In the genomic region with DNA sequence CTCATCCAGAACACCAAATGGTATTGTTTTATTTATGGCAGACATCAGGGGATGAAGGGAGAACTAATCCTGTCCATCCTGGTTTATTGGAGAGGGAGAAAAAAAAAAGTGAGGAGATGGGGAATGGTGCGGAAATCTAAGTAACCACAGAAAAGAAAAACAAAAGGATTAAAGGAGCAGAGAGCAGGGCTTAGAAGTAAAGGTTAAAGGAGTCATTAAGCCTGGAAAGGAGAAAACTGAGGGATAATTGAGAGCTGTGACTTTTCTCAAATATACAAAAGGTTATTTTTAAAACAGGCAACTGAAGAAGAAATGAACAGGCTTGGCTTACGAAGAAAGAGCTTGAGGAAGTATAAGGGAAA, we compare ENCODE assay signal across 12 cellular contexts.
DNase-seq lines count a peak whose midpoint lies in the region; ATAC-seq, FAIRE-seq and TF ChIP-seq lines count a peak whose summit lies in the region.
"Had no signal": no experiment of that assay in that cellular context is flagged by ENCODE, and none has a peak within 500 bp of the region (broad histone marks: within the 10 kb centered on the region; RNA-seq: fewer than 3 reads in every experiment).

No MANE protein-coding gene starts in this region.

- no TSS peak for BruUV-seq in IMR-90 (replicated peaks; lab: Mats Ljungman, UMichigan)
- BruUV-seq in OCI-LY7 (replicated peaks; lab: Mats Ljungman, UMichigan), result no TSS peak

- H4K20me1 ChIP-seq in IMR-90 (ENCODE audit: insufficient read depth, low read length) (no peaks in the 10 kb centered on the region), smooth muscle cell (ENCODE audit: low read depth) (no peaks in the 10 kb centered on the region), OCI-LY7 (ENCODE audit: insufficient read depth, low read length) (no peaks in the 10 kb centered on the region)

- H3K27me3 ChIP-seq in IMR-90 (ENCODE audit: control insufficient read depth, insufficient read depth, low read length) (no peaks in the 10 kb centered on the region), smooth muscle cell (ENCODE audit: low read depth) (no peaks in the 10 kb centered on the region), H7 (ENCODE audit: control insufficient read depth, insufficient read depth, low read length) (no peaks in the 10 kb centered on the region)

- peaks cover 34% of the 10 kb centered on the region for H3K4me1 ChIP-seq in IMR-90 (ENCODE audit: control insufficient read depth, insufficient read depth, low read length)
- peaks cover 14 to 31% of the 10 kb centered on the region in 2 donors for H3K4me1 ChIP-seq in kidney (ENCODE audit: control insufficient read depth in 1 of 2, insufficient read depth in 1 of 2, low read depth in 1 of 2, low read length in 2 of 2)
- peaks cover 31% of the 10 kb centered on the region for H3K4me1 ChIP-seq in smooth muscle cell (ENCODE audit: low read depth)
- H3K4me1 ChIP-seq in OCI-LY7 (ENCODE audit: insufficient read depth, low read length, poor library complexity, severe bottlenecking), result peaks cover 6% of the 10 kb centered on the region

- H3K9me3 ChIP-seq in IMR-90 (ENCODE audit: control insufficient read depth, insufficient read depth, low read length), result no peaks in the 10 kb centered on the region
- H3K9me3 ChIP-seq in kidney (ENCODE audit: control insufficient read depth in 1 of 2, low read length in 2 of 2), result no peaks in the 10 kb centered on the region
- no peaks in the 10 kb centered on the region for H3K9me3 ChIP-seq in smooth muscle cell (replicated peaks; ENCODE audit: low read depth)
- no peaks in the 10 kb centered on the region for H3K9me3 ChIP-seq in OCI-LY7 (ENCODE audit: low read length)

- H2AK9ac ChIP-seq in IMR-90 (replicated peaks; ENCODE audit: low read depth, low read length, poor library complexity), result no peak overlapping the region

- 0 out of 3 replicates have a peak overlapping the region, but pooled peaks have one; percentile 66 for H2BK15ac ChIP-seq in IMR-90 (ENCODE audit: low read depth, low read length)

- H3K27me3 Mint-ChIP-seq in activated B cell treated with CpG ODN at 0.5 μM for 24 hours, result no peaks in the 10 kb centered on the region

- H2BK5ac ChIP-seq in IMR-90 (ENCODE audit: low read depth, low read length, poor library complexity, severe bottlenecking), result no peak overlapping the region

- FAIRE-seq in kidney (lab: Jason Lieb, UNC), result no peak
- FAIRE-seq: G401.6, K562 had no signal

- peak overlapping the region; percentile 72; the same call in 1 of the 2 replicates for H4K91ac ChIP-seq in IMR-90 (ENCODE audit: insufficient read depth, low read depth, low read length)

- peaks cover 18% of the 10 kb centered on the region for H3F3A ChIP-seq in smooth muscle cell (ENCODE audit: low read depth)

- H3K36me3 ChIP-seq in IMR-90 (ENCODE audit: control insufficient read depth, insufficient read depth, low read length) (no peaks in the 10 kb centered on the region), kidney (ENCODE audit: control insufficient read depth in 1 of 2, insufficient read depth in 2 of 2, low read length in 2 of 2) (no peaks in the 10 kb centered on the region), smooth muscle cell (ENCODE audit: low read depth) (no peaks in the 10 kb centered on the region), OCI-LY7 (ENCODE audit: insufficient read depth, low read length) (no peaks in the 10 kb centered on the region), H7 (replicated peaks; ENCODE audit: control insufficient read depth, insufficient read depth, low read length) (no peaks in the 10 kb centered on the region)

- H3K9me3 Mint-ChIP-seq in activated B cell treated with CpG ODN at 0.5 μM for 24 hours, result no peaks in the 10 kb centered on the region

- TF ChIP-seq RAD21 in IMR-90 (IDR thresholded peaks at IDR 0.05; ENCODE audit: low read length), result no peak

- H3K9ac ChIP-seq in IMR-90 (ENCODE audit: low read depth, low read length), result no peak overlapping the region
- H3K9ac ChIP-seq in kidney (ENCODE audit: low read length in 2 of 2), result no peak overlapping the region
- H3K9ac ChIP-seq in smooth muscle cell (ENCODE audit: low read depth), result peak overlapping the region; percentile 58

- peaks cover 42% of the 10 kb centered on the region for H3K4me1 Mint-ChIP-seq in activated B cell treated with CpG ODN at 0.5 μM for 24 hours

- no peak for TF ChIP-seq CTCF in IMR-90 (conservative IDR thresholded peaks at IDR 0.05; ENCODE audit: low read depth, low read length)
- no peak for TF ChIP-seq CTCF in activated B cell treated with CpG ODN at 0.5 μM for 24 hours (IDR thresholded peaks at IDR 0.05)
- no peak for TF ChIP-seq CTCF in kidney (IDR thresholded peaks at IDR 0.05; ENCODE audit: borderline replicate concordance, extremely low read depth, insufficient read depth)
- no peak for TF ChIP-seq CTCF in smooth muscle cell (IDR thresholded peaks at IDR 0.05; ENCODE audit: borderline replicate concordance, insufficient read depth, poor library complexity, severe bottlenecking)
- no peak for TF ChIP-seq CTCF in OCI-LY7 (conservative IDR thresholded peaks at IDR 0.05; ENCODE audit: low read length)

- peak overlapping the region; percentile 88; the same call in 1 of the 2 replicates for H2BK120ac ChIP-seq in IMR-90 (ENCODE audit: low read depth, low read length)

- dilution Hi-C loops in IMR-90 (cut with HindIII; ENCODE audit: low sequenced_read_pairs, unreplicated experiment), result no loop called here

- in situ Hi-C loops in IMR-90 (cut with MboI; ENCODE audit: low sequenced_read_pairs), result no loop called here

- H3K4me2 ChIP-seq in IMR-90 (ENCODE audit: low read depth, low read length), result no peak overlapping the region
- H3K4me2 ChIP-seq in smooth muscle cell, result peak overlapping the region; percentile 68
- no peak overlapping the region for H3K4me2 ChIP-seq in OCI-LY7 (ENCODE audit: low read length)

- H3K27ac ChIP-seq in IMR-90 (ENCODE audit: insufficient read depth, low read length), result no peak overlapping the region
- peak overlapping the region; percentile 90 to 94 for H3K27ac ChIP-seq in kidney (ENCODE audit: low read depth in 2 of 2, low read length in 2 of 2)
- H3K27ac ChIP-seq in smooth muscle cell (ENCODE audit: low read depth), result peak overlapping the region; percentile 76
- no peak overlapping the region for H3K27ac ChIP-seq in OCI-LY7 (ENCODE audit: low read depth, low read length, poor library complexity, severe bottlenecking)
- H3K27ac ChIP-seq: VCaP had no signal

- no CpG with 5 or more reads among the region's 2 CpGs for WGBS in IMR-90 (ENCODE audit: extremely low coverage in 2 of 2, insufficient read length in 1 of 2), 2 experiments
- WGBS in smooth muscle cell (ENCODE audit: low lambda C conversion rate), result 10% methylated on average over 2 of the region's 2 CpGs

- peaks cover 0 to 6% of the 10 kb centered on the region in 2 experiments; a peak in 1 of 4 replicates for H3K79me1 ChIP-seq in IMR-90 (ENCODE audit: low read depth in 1 of 2, low read length in 2 of 2)

- CTCF ChIA-PET in IMR-90 (lab: Yijun Ruan, JAX) (interaction anchor here (1.0 kb wide), 1 partner anchor 127 kb away, joined by 3 read pairs; the partner anchor contains the start of gene PPP1CB), activated B cell treated with CpG ODN at 0.5 μM for 24 hours (lab: Charles Lee) (interaction anchor here (2.2 kb wide), 1 partner anchor 30 kb away, joined by 15 read pairs; no protein-coding TSS in a partner anchor), OCI-LY7 (lab: Charles Lee; ENCODE audit: unreplicated experiment) (no interaction called here)

- TF ChIP-seq POLR2A in IMR-90 (IDR thresholded peaks at IDR 0.05; ENCODE audit: low read depth, low read length), result no peak

- H2AFZ ChIP-seq in IMR-90 (replicated peaks; ENCODE audit: low read length, poor library complexity) (peak overlapping the region; percentile 88), smooth muscle cell (ENCODE audit: low read depth) (no peak overlapping the region), OCI-LY7 (ENCODE audit: low read length) (no peak overlapping the region)

- POLR2A ChIA-PET in IMR-90 (lab: Charles Lee; ENCODE audit: unreplicated experiment) (no interaction called here), activated B cell treated with CpG ODN at 0.5 μM for 24 hours (lab: Charles Lee) (interaction anchor here (0.7 kb wide), 1 partner anchor 11 kb away, joined by 3 read pairs; no protein-coding TSS in a partner anchor), OCI-LY7 (lab: Charles Lee) (no interaction called here)

- peaks cover 31% of the 10 kb centered on the region for H3K9me1 ChIP-seq in IMR-90 (ENCODE audit: insufficient read depth, low read length)

- no peak for DNase-seq in IMR-90
- DNase-seq in activated B cell treated with CpG ODN at 0.5 μM for 24 hours, result no peak
- DNase-seq in kidney, result no peak
- no peak for DNase-seq in smooth muscle cell (lab: John Stamatoyannopoulos, UW; ENCODE audit: unreplicated experiment)
- DNase-seq in OCI-LY7 (ENCODE audit: low spot score), result no peak
- no peak for DNase-seq in H7
- no peak for DNase-seq in AG08395 (ENCODE audit: low spot score)
- DNase-seq: NCI-H774 had no signal

- H3K79me2 ChIP-seq in smooth muscle cell (ENCODE audit: low read depth) (no peaks in the 10 kb centered on the region), OCI-LY7 (ENCODE audit: insufficient read depth, low read depth, low read length) (no peaks in the 10 kb centered on the region)

- 0 out of 2 replicates have a peak overlapping the region, but pooled peaks have one; percentile 95 for H3K4ac ChIP-seq in IMR-90 (ENCODE audit: low read depth, low read length)

- no peaks in the 10 kb centered on the region for H3K36me3 Mint-ChIP-seq in activated B cell treated with CpG ODN at 0.5 μM for 24 hours (ENCODE audit: low read depth)

- ATAC-seq in IMR-90 (ENCODE audit: low read depth), result no peak
- no peak for ATAC-seq in activated B cell treated with CpG ODN at 0.5 μM for 24 hours (ENCODE audit: low read depth)
- ATAC-seq in GM18519 (IDR thresholded peaks at IDR 0.05; ENCODE audit: low FRiP score, unreplicated experiment), result no peak
- ATAC-seq: K562 had no signal

- H4K8ac ChIP-seq in IMR-90 (ENCODE audit: low read depth in 2 of 2, low read length in 2 of 2), result peak overlapping the region in 1 of 2 experiments; percentile 66; a peak in 1 of 4 replicates

- H3K4me3 ChIP-seq in IMR-90 (ENCODE audit: insufficient read depth, low read depth, low read length) (no peak overlapping the region), kidney (ENCODE audit: low read length in 2 of 2) (peak overlapping the region in 1 of 2 donors; percentile 11), smooth muscle cell (no peak overlapping the region), OCI-LY7 (ENCODE audit: low read depth, low read length, poor library complexity, severe bottlenecking) (no peak overlapping the region), H7 (ENCODE audit: insufficient read depth, low read depth, low read length) (no peak overlapping the region)
- H3K4me3 ChIP-seq: K562 had no signal

- peak overlapping the region; percentile 18; the same call in 1 of the 2 replicates for H3K14ac ChIP-seq in IMR-90 (replicated peaks; ENCODE audit: low read depth, low read length)

- H3K18ac ChIP-seq in IMR-90 (ENCODE audit: low read depth, low read length), result peak overlapping the region; percentile 31; the same call in 1 of the 2 replicates

- peak overlapping the region; percentile 70 for H2AK5ac ChIP-seq in IMR-90 (ENCODE audit: low read depth, low read length)

- H3K9me2 ChIP-seq in OCI-LY7 (ENCODE audit: insufficient read depth, low read length), result no peaks in the 10 kb centered on the region

- no peak overlapping the region for H3K56ac ChIP-seq in IMR-90 (ENCODE audit: extremely low read depth, insufficient read depth, low read length)

- intact Hi-C loops in IMR-90 (cut with micrococcal nuclease), result no loop called here
- intact Hi-C loops in activated B cell treated with CpG ODN at 0.5 μM for 24 hours (cut with micrococcal nuclease), result loop anchor here (1.0 to 2.0 kb wide), 2 partner anchors 30 to 127 kb away; partner anchors contain the start of gene PPP1CB
- intact Hi-C loops in kidney (cut with DNase I), result no loop called here
- intact Hi-C loops in OCI-LY7 (cut with micrococcal nuclease; ENCODE audit: unreplicated experiment), result no loop called here

- H3K23ac ChIP-seq in IMR-90 (ENCODE audit: low read depth, low read length), result no peak overlapping the region

- H2BK20ac ChIP-seq in IMR-90 (ENCODE audit: low read depth, low read length), result peak overlapping the region; percentile 61; the same call in 1 of the 2 replicates

- H3K4me3 Mint-ChIP-seq in activated B cell treated with CpG ODN at 0.5 μM for 24 hours, result no peak overlapping the region

- no peak overlapping the region for H4K5ac ChIP-seq in IMR-90 (ENCODE audit: low read depth, low read length)

- peak overlapping the region; percentile 71 for H3K27ac Mint-ChIP-seq in activated B cell treated with CpG ODN at 0.5 μM for 24 hours

Comparison
In these comparisons a context has a peak if more than half of its experiments do, and no peak if none do; other contexts are left out.
1. H3K27ac ChIP-seq: peak in kidney (2 of 2) and smooth muscle cell (single experiment); none in IMR-90 (single experiment) and OCI-LY7 (single experiment).